ENCODE assay signal across 17 cellular contexts in genomic region chr4:140213736-140214135, GRCh38. TPM values are rescaled to one million over a fixed set of nuclear protein-coding genes. Genes with fewer than 3 reads are reported as not detected.
DNase-seq lines count a peak whose midpoint lies in the region; FAIRE-seq and TF ChIP-seq lines count a peak whose summit lies in the region.
"Had no signal": no experiment of that assay in that cellular context is flagged by ENCODE, and none has a peak within 500 bp of the region (broad histone marks: within the 10 kb centered on the region; RNA-seq: fewer than 3 reads in every experiment).

No MANE protein-coding gene starts in this region.

- no peak for FAIRE-seq in RCC 7860 (lab: Jason Lieb, UNC)

- peaks cover 21% of the 10 kb centered on the region for H3K4me1 ChIP-seq in HUES6 (ENCODE audit: control insufficient read depth, insufficient read depth, low read length)
- H3K4me1 ChIP-seq in hepatocyte (ENCODE audit: insufficient read depth): peaks cover 7% of the 10 kb centered on the region
- H3K4me1 ChIP-seq: body of pancreas, testis had no signal

- H4K20me1 ChIP-seq in hepatocyte (ENCODE audit: insufficient read depth, poor library complexity, severe bottlenecking): no peaks in the 10 kb centered on the region

- H3K4me2 ChIP-seq in hepatocyte: peak overlapping the region; percentile 8

- no peaks in the 10 kb centered on the region for H3K9me2 ChIP-seq in hepatocyte (replicated peaks; ENCODE audit: insufficient read depth)

- H3K9me3 ChIP-seq in HUES6 (ENCODE audit: control insufficient read depth, insufficient read depth, low read depth, low read length): no peaks in the 10 kb centered on the region
- no peaks in the 10 kb centered on the region for H3K9me3 ChIP-seq in hepatocyte (ENCODE audit: low read depth)
- H3K9me3 ChIP-seq: body of pancreas, testis had no signal

- H3K27me3 ChIP-seq in HUES6 (ENCODE audit: control insufficient read depth, insufficient read depth, low read length) (no peaks in the 10 kb centered on the region), hepatocyte (no peaks in the 10 kb centered on the region)
- H3K27me3 ChIP-seq: body of pancreas, dorsolateral prefrontal cortex, testis had no signal

- peaks cover 26% of the 10 kb centered on the region for H3K27me3 Mint-ChIP-seq in activated naive CD4-positive, alpha-beta T cell treated with anti-CD3 and anti-CD28 coated beads, Interleukin-2, amount 10 ng/mL, durations not matched to agents 7 days and 5 days

- H3K9me3 Mint-ChIP-seq in activated naive CD4-positive, alpha-beta T cell treated with anti-CD3 and anti-CD28 coated beads, Interleukin-2, amount 10 ng/mL, durations not matched to agents 7 days and 5 days: no peaks in the 10 kb centered on the region

- DNase-seq in ELR (ENCODE audit: low read depth) (peak; percentile 54), astrocyte of the spinal cord (ENCODE audit: low read depth, low spot score) (peak; percentile 37), hepatocyte (ENCODE audit: low spot score) (peak; percentile 12), glomerular visceral epithelial cell (ENCODE audit: extremely low spot score) (no peak), RCC 7860 (ENCODE audit: low spot score) (no peak), GM13976 (ENCODE audit: low spot score) (no peak)
- DNase-seq in activated naive CD4-positive, alpha-beta T cell treated with anti-CD3 and anti-CD28 coated beads, Interleukin-2, amount 10 ng/mL, durations not matched to agents 7 days and 5 days: no peak
- DNase-seq: activated gamma-delta T cell, body of pancreas, dorsolateral prefrontal cortex, foreskin melanocyte, GDM1, NCI-H187, NCI-H446 treated with DMSO at 0.1 percent for 48 hours, retina, testis had no signal

- no peaks in the 10 kb centered on the region for H3K4me1 Mint-ChIP-seq in activated naive CD4-positive, alpha-beta T cell treated with anti-CD3 and anti-CD28 coated beads, Interleukin-2, amount 10 ng/mL, durations not matched to agents 7 days and 5 days

- in situ Hi-C loops in astrocyte of the spinal cord (cut with HindIII; ENCODE audit: low sequenced_read_pairs): no loop called here
- in situ Hi-C loops in GM13976 (cut with MboI; ENCODE audit: low sequenced_read_pairs, unreplicated experiment): no loop called here

- H3K4me3 ChIP-seq in HUES6 (ENCODE audit: low read depth, low read length): no peak overlapping the region
- no peak overlapping the region for H3K4me3 ChIP-seq in astrocyte of the spinal cord (ENCODE audit: low read depth, low read length)
- H3K4me3 ChIP-seq in hepatocyte: no peak overlapping the region
- H3K4me3 ChIP-seq: body of pancreas, dorsolateral prefrontal cortex, testis had no signal

- H3K9ac ChIP-seq in HUES6 (ENCODE audit: low read length): no peak overlapping the region

- H3K36me3 Mint-ChIP-seq in activated naive CD4-positive, alpha-beta T cell treated with anti-CD3 and anti-CD28 coated beads, Interleukin-2, amount 10 ng/mL, durations not matched to agents 7 days and 5 days: no peaks in the 10 kb centered on the region

- no peaks in the 10 kb centered on the region for H3K79me2 ChIP-seq in hepatocyte

- peak overlapping the region; percentile 15; the same call in 1 of the 2 replicates for H3K27ac ChIP-seq in HUES6 (ENCODE audit: low read depth, low read length)
- peak overlapping the region; percentile 86 for H3K27ac ChIP-seq in hepatocyte
- H3K27ac ChIP-seq: body of pancreas, dorsolateral prefrontal cortex, testis had no signal

- H3K4me3 Mint-ChIP-seq in activated naive CD4-positive, alpha-beta T cell treated with anti-CD3 and anti-CD28 coated beads, Interleukin-2, amount 10 ng/mL, durations not matched to agents 7 days and 5 days: no peak overlapping the region

- no peaks in the 10 kb centered on the region for H3K36me3 ChIP-seq in HUES6 (ENCODE audit: control insufficient read depth, insufficient read depth, low read length)
- H3K36me3 ChIP-seq in hepatocyte (replicated peaks; ENCODE audit: insufficient read depth, low read depth): no peaks in the 10 kb centered on the region

- CTCF ChIA-PET in activated naive CD4-positive, alpha-beta T cell treated with anti-CD3 and anti-CD28 coated beads, Interleukin-2, amount 10 ng/mL, durations not matched to agents 7 days and 5 days (lab: Charles Lee): interaction anchor here (0.7 to 0.8 kb wide), 2 partner anchors 13 to 557 kb away, joined by 3 read pairs; no protein-coding TSS in a partner anchor

- WGBS in hepatocyte (ENCODE audit: low lambda C conversion rate, missing lambda C conversion rate): 76% methylated on average over 1 of the region's 1 CpG

- H2AFZ ChIP-seq in hepatocyte: no peak overlapping the region

- no peak overlapping the region for H3K27ac Mint-ChIP-seq in activated naive CD4-positive, alpha-beta T cell treated with anti-CD3 and anti-CD28 coated beads, Interleukin-2, amount 10 ng/mL, durations not matched to agents 7 days and 5 days

- TF ChIP-seq CTCF in astrocyte of the spinal cord (IDR thresholded peaks at IDR 0.05; ENCODE audit: low read depth, low read length): no peak
- no peak for TF ChIP-seq CTCF in hepatocyte (IDR thresholded peaks at IDR 0.05; ENCODE audit: poor library complexity)
- no peak for TF ChIP-seq CTCF in GM13976 (IDR thresholded peaks at IDR 0.05; ENCODE audit: borderline replicate concordance, control extremely low read depth, extremely low read depth, insufficient read depth, missing control alignments)

RNA-seq across cellular contexts. Expression of gene MAML3, which starts 59.8 kb away (rescaled TPM):
- 8.7 and 11.2 TPM in 2 replicates for total RNA-seq in hepatocyte
- 4.1 TPM in 2 replicates for polyA plus RNA-seq in hepatocyte

Comparison
In these comparisons a context has a peak if more than half of its experiments do, and no peak if none do; other contexts are left out.
1. DNase-seq: peak in ELR (single experiment), astrocyte of the spinal cord (single experiment) and hepatocyte (single experiment); none in activated naive CD4-positive, alpha-beta T cell treated with anti-CD3 and anti-CD28 coated beads, Interleukin-2, amount 10 ng/mL, durations not matched to agents 7 days and 5 days (single experiment), glomerular visceral epithelial cell (single experiment), RCC 7860 (single experiment) and GM13976 (single experiment).